24 cellular contexts compared by ENCODE assay signal in genomic region chr1:4626061-4626460, GRCh38. TPM values are rescaled to one million over a fixed set of nuclear protein-coding genes. Genes with fewer than 3 reads are reported as not detected.
"Had no signal": no experiment of that assay in that cellular context is flagged by ENCODE, and none has a peak within 500 bp of the region (broad histone marks: within the 10 kb centered on the region; RNA-seq: fewer than 3 reads in every experiment).

No MANE protein-coding gene starts in this region.

- DNase-seq: colonic mucosa; cortex of kidney; effector CD8-positive, alpha-beta T cell; effector memory CD8-positive, alpha-beta T cell; endodermal cell; erythroblast; esophagus squamous epithelium; foreskin fibroblast; foreskin melanocyte; gastrocnemius medialis; glutamatergic neuron; head of caudate nucleus; heart right ventricle; hippocampal formation; left cardiac atrium; left lung; left ventricle myocardium superior; mammary epithelial cell; mesendoderm; midbrain had no signal

- H3K4me3 ChIP-seq: colonic mucosa, esophagus squamous epithelium, gastrocnemius medialis, heart right ventricle, left lung, lung had no signal

- H3K27ac ChIP-seq: colonic mucosa, epithelial cell of prostate, esophagus squamous epithelium, gastrocnemius medialis, heart right ventricle, left lung had no signal

- H3K27me3 ChIP-seq: colonic mucosa, gastrocnemius medialis had no signal

- H3K4me1 ChIP-seq: colonic mucosa, esophagus squamous epithelium, gastrocnemius medialis, heart right ventricle, left lung had no signal

- H3K9me3 ChIP-seq: colonic mucosa, esophagus squamous epithelium, gastrocnemius medialis, heart right ventricle, left lung had no signal

- ATAC-seq: effector memory CD8-positive, alpha-beta T cell; esophagus mucosa; gastrocnemius medialis; heart right ventricle; left lung; left ventricle myocardium superior had no signal

- H3K36me3 ChIP-seq: colonic mucosa, esophagus squamous epithelium, gastrocnemius medialis, heart right ventricle, left lung had no signal

RNA-seq across cellular contexts. Expression of gene AJAP1, which starts 28.3 kb away (rescaled TPM):
- total RNA-seq: chondrocyte had no signal
